In the genomic region with DNA sequence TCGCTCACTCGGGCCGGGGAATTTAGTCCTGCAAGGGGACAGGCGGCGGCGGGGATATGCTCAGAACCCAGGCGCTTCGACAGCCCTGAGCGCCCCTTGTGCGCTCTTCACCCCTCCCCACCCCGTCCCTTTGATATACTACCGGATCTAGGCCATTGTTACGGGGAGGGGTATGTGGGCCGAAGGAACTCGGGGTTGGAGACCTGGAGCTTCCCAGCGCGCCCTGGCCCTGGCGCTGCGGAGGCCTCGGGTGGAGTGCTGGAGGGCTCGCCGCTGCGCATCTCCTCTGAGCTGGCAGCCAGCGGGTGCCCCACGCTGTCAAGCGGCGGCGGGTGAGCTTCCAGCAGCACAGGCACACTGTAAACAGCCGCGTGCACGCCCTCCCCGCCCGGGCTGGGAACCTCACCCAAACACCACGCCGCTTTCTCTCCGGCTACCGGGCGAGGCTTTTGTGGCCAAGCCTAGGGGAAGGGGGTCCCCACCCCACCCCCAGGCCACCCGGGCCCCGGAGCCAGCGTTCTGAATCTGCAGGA, we compare ENCODE assay signal across 8 cellular contexts. TPM values are rescaled to one million over a fixed set of nuclear protein-coding genes. Genes with fewer than 3 reads are reported as not detected.
A peak's percentile ranks its signal among the peaks of the same experiment; 100 is the strongest.
DNase-seq lines count a peak whose midpoint lies in the region; ATAC-seq and TF ChIP-seq lines count a peak whose summit lies in the region.

No MANE protein-coding gene starts in this region.

- H4K20me1 ChIP-seq in OCI-LY7 (ENCODE audit: insufficient read depth, low read length): no peaks in the 10 kb centered on the region

- H3K4me1 ChIP-seq in OCI-LY7 (ENCODE audit: insufficient read depth, low read length, poor library complexity, severe bottlenecking): peaks cover 75% of the 10 kb centered on the region
- peaks cover under 1% of the 10 kb centered on the region for H3K4me1 ChIP-seq in muscle layer of colon (ENCODE audit: insufficient read depth, low read length)

- no peaks in the 10 kb centered on the region for H3K36me3 ChIP-seq in OCI-LY7 (ENCODE audit: insufficient read depth, low read length)
- H3K36me3 ChIP-seq in muscle layer of colon (ENCODE audit: insufficient read depth, low read length): no peaks in the 10 kb centered on the region

- ATAC-seq in HG02885 (IDR thresholded peaks at IDR 0.05; ENCODE audit: poor library complexity, unreplicated experiment): no peak
- ATAC-seq in HG02623 (IDR thresholded peaks at IDR 0.05; ENCODE audit: unreplicated experiment): no peak

- intact Hi-C loops in OCI-LY7 (cut with micrococcal nuclease; ENCODE audit: unreplicated experiment): no loop called here

- TF ChIP-seq CTCF in OCI-LY7 (conservative IDR thresholded peaks at IDR 0.05; ENCODE audit: low read length): no peak

- DNase-seq in ELF-1 (ENCODE audit: low read depth, low spot score) (peak; percentile 50), OCI-LY7 (ENCODE audit: low spot score) (peak; percentile 36), SHP77 treated with DMSO at 0.1 percent for 48 hours (lab: John Stamatoyannopoulos, UW) (no peak), DMS79 (lab: John Stamatoyannopoulos, UW) (no peak)
- peak; percentile 8 for DNase-seq in effector CD8-positive, alpha-beta T cell (lab: John Stamatoyannopoulos, UW)

- H3K27me3 ChIP-seq in muscle layer of colon (ENCODE audit: control insufficient read depth in 1 of 2, insufficient read depth in 2 of 2, low read length in 2 of 2): peaks cover 0 to 52% of the 10 kb centered on the region in 2 donors

- H2AFZ ChIP-seq in OCI-LY7 (ENCODE audit: low read length): peak overlapping the region; percentile 50; the same call in 1 of the 2 replicates

- H3K27ac ChIP-seq in OCI-LY7 (ENCODE audit: low read depth, low read length, poor library complexity, severe bottlenecking) (peak overlapping the region; percentile 94), muscle layer of colon (ENCODE audit: low read depth, low read length) (peak overlapping the region; percentile 44)

- POLR2A ChIA-PET in OCI-LY7 (lab: Charles Lee): interaction anchor here (1.6 to 2.6 kb wide), 2 partner anchors 16 to 56 kb away, joined by 7 to 15 read pairs; no protein-coding TSS in a partner anchor

- H3K9me3 ChIP-seq in OCI-LY7 (ENCODE audit: low read length): no peaks in the 10 kb centered on the region
- no peaks in the 10 kb centered on the region for H3K9me3 ChIP-seq in muscle layer of colon (ENCODE audit: low read length)

- no peak overlapping the region for H3K9ac ChIP-seq in muscle layer of colon (ENCODE audit: low read length)

- H3K79me2 ChIP-seq in OCI-LY7 (ENCODE audit: insufficient read depth, low read depth, low read length): no peaks in the 10 kb centered on the region

- peak overlapping the region; percentile 67 for H3K4me3 ChIP-seq in OCI-LY7 (ENCODE audit: low read depth, low read length, poor library complexity, severe bottlenecking)
- H3K4me3 ChIP-seq in muscle layer of colon (ENCODE audit: low read depth in 1 of 2, low read length in 2 of 2): peak overlapping the region in 1 of 2 donors; percentile 61

- peak overlapping the region; percentile 97 for H3K4me2 ChIP-seq in OCI-LY7 (ENCODE audit: low read length)

- CTCF ChIA-PET in OCI-LY7 (lab: Charles Lee; ENCODE audit: unreplicated experiment): no interaction called here

- BruUV-seq in OCI-LY7 (replicated peaks; lab: Mats Ljungman, UMichigan): no TSS peak

- no peaks in the 10 kb centered on the region for H3K9me2 ChIP-seq in OCI-LY7 (ENCODE audit: insufficient read depth, low read length)

RNA-seq across cellular contexts. Expression of a gene that starts 54.5 kb away (rescaled TPM):
- total RNA-seq in OCI-LY7 (2014; rRNA removed; shearing (Covaris generic)): 55.6 and 64.3 TPM in 2 replicates
- 48.0 and 52.2 TPM in 2 replicates for total RNA-seq in OCI-LY7 (2022)

Comparison
In these comparisons a context has a peak if more than half of its experiments do, and no peak if none do; other contexts are left out.
1. DNase-seq: peak in ELF-1 (single experiment), OCI-LY7 (single experiment) and effector CD8-positive, alpha-beta T cell (single experiment); none in SHP77 treated with DMSO at 0.1 percent for 48 hours (single experiment) and DMS79 (single experiment).